ENCODE assay signal across 35 cellular contexts in the genomic region with DNA sequence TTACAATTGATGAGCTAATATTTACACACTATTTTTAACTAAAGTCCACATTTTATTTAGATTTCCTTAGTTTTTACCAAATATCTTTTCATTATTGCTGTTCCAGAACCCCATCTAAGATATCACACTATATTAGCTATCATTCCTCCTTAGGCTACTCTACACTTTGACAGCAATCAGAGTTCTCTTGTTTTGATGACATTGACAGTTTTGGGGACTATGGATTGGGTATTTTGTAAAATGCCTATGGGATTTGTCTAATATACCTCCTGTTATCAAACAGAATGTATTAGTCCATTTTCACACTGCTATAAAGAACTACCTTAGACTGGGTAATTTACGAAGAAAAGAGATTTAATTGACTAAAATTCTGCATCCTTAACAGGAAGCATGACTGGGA.
"Had no signal": no experiment of that assay in that cellular context is flagged by ENCODE, and none has a peak within 500 bp of the region (broad histone marks: within the 10 kb centered on the region; RNA-seq: fewer than 3 reads in every experiment).

No MANE protein-coding gene starts in this region.

- H3K9me3 ChIP-seq: MG63 had no signal

- H3K36me3 ChIP-seq: MG63 had no signal

- H3K27me3 ChIP-seq: MG63 had no signal

- DNase-seq: Karpas-422, Kasumi-1, MG63, MM.1S, MV-4-11, NCI-H1048, NCI-H1092, NCI-H1092 treated with DMSO at 0.1 percent for 48 hours, NCI-H1105, NCI-H1105 treated with DMSO at 0.1 percent for 48 hours, NCI-H1417, NCI-H1417 treated with DMSO at 0.1 percent for 48 hours, NCI-H1436, NCI-H1436 treated with DMSO at 0.1 percent for 48 hours, NCI-H146, NCI-H1694, NCI-H1694 treated with DMSO at 0.1 percent for 48 hours, NCI-H187, NCI-H187 treated with DMSO at 0.1 percent for 48 hours, NCI-H1930, NCI-H2029, NCI-H2029 treated with DMSO at 0.1 percent for 48 hours, NCI-H2081, NCI-H2081 treated with DMSO at 0.1 percent for 48 hours, NCI-H2107, NCI-H2171, NCI-H2171 treated with DMSO at 0.1 percent for 48 hours, NCI-H2227 treated with DMSO at 0.1 percent for 48 hours, NCI-H226, NCI-H345, NCI-H446, NCI-H446 treated with DMSO at 0.1 percent for 48 hours, NCI-H510A treated with DMSO at 0.1 percent for 48 hours, NCI-H524, NCI-H524 treated with DMSO at 0.1 percent for 48 hours had no signal

- H3K4me3 ChIP-seq: MG63 had no signal
